7 cellular contexts compared by ENCODE assay signal in genomic region chr19:15727724-15728123, GRCh38. TPM values are rescaled to one million over a fixed set of nuclear protein-coding genes. Genes with fewer than 3 reads are reported as not detected.
"Had no signal": no experiment of that assay in that cellular context is flagged by ENCODE, and none has a peak within 500 bp of the region (broad histone marks: within the 10 kb centered on the region; RNA-seq: fewer than 3 reads in every experiment).

A gene with protein sequence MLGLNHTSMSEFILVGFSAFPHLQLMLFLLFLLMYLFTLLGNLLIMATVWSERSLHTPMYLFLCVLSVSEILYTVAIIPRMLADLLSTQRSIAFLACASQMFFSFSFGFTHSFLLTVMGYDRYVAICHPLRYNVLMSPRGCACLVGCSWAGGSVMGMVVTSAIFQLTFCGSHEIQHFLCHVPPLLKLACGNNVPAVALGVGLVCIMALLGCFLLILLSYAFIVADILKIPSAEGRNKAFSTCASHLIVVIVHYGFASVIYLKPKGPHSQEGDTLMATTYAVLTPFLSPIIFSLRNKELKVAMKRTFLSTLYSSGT (plus strand): TSS chr19:15728024. CDS start chr19:15728044, 20 bp downstream.

- DNase-seq: H9, HCEC 1CT, IMR-90 had no signal

- H3K4me2 ChIP-seq: GM23338 had no signal

- H3K4me3 Mint-ChIP-seq: GM23338, H9 had no signal

- H3K27ac Mint-ChIP-seq: GM23338, H9 had no signal

- ATAC-seq: GM23338, K562 had no signal

- H3K4me1 Mint-ChIP-seq: GM23338, H9 had no signal

- H2AFZ ChIP-seq: GM23338 had no signal

- H3K4me3 ChIP-seq: GM23338, K562 had no signal

RNA-seq across cellular contexts. Expression of the gene that starts here (rescaled TPM):
- total RNA-seq: GM23338, H1, H9, HT-29, IMR-90, K562 had no signal
- polyA plus RNA-seq: GM23338, H1, IMR-90, K562 had no signal
